Comparison of ENCODE assay signal across 10 cellular contexts in the genomic region with DNA sequence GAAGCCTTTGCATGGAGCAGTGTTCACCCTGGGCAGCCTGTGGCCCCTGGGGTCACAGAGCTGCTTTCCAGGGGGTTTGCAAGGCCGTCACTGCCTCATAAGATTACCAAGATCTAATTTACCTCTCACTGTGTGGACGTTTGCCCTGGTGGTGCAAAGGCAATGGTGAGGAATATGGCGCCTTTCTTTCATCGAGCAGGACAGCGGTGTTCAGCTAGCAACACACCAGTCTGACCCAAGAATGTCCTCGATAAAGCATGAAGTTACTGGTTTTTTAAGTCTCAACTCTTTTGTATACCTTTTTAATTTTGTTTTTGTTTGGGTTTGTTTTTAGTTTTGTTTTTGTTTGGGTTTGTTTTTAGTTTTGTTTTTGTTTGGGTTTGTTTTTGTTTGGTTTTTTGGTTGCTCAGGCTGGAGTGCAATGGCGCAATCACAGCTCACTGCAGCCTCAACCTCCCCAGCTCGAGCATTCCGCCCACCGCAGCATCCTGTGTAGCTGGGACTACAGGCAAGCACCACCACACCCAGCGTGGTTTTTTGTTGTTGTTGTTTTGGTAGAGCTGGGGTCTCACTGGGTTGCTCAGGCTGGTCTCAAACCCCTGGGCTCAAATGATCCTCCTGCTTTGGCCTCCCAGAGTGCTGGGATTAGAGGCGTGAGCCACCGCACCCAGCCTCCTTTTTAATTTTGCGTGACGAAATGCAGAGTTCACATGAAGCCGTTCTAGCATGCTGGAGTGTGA. TPM values are rescaled to one million over a fixed set of nuclear protein-coding genes. Genes with fewer than 3 reads are reported as not detected.
DNase-seq lines count a peak whose midpoint lies in the region; ATAC-seq, FAIRE-seq and TF ChIP-seq lines count a peak whose summit lies in the region.
"Had no signal": no experiment of that assay in that cellular context is flagged by ENCODE, and none has a peak within 500 bp of the region (broad histone marks: within the 10 kb centered on the region; RNA-seq: fewer than 3 reads in every experiment).

No MANE protein-coding gene starts in this region.

- DNase-seq in breast epithelium (ENCODE audit: low spot score in 2 of 2) (no peak), mammary epithelial cell (no peak), activated gamma-delta T cell (lab: John Stamatoyannopoulos, UW) (peak; percentile 65), natural killer cell (peak; percentile 77), upper lobe of left lung (peak in 1 of 2 donors; percentile 52), RCC 7860 (ENCODE audit: low spot score) (no peak)
- DNase-seq: PC-9 had no signal

- no peak overlapping the region for H2AFZ ChIP-seq in mammary epithelial cell (ENCODE audit: low read depth, low read length)
- H2AFZ ChIP-seq: PC-9 had no signal

- in situ Hi-C loops in mammary epithelial cell (cut with MboI; ENCODE audit: low sequenced_read_pairs in 2 of 2), result no loop called here

- no TSS peak for BruUV-seq in mammary epithelial cell (replicated peaks; lab: Mats Ljungman, UMichigan)

- H3K4me3 Mint-ChIP-seq in natural killer cell, result peak overlapping the region; percentile 91

- CTCF ChIA-PET in mammary epithelial cell (lab: Charles Lee; ENCODE audit: low non-redundant PET), result no interaction called here

- ATAC-seq in natural killer cell (peak; percentile 25 to 63 (median 62)), upper lobe of left lung (ENCODE audit: low FRiP score in 2 of 2) (no peak), HG03280 (IDR thresholded peaks at IDR 0.05; ENCODE audit: unreplicated experiment) (no peak), GM18861 (IDR thresholded peaks at IDR 0.05; ENCODE audit: unreplicated experiment) (no peak)

- no peak for TF ChIP-seq EP300 in upper lobe of left lung (IDR thresholded peaks at IDR 0.05)

- H3K9me3 Mint-ChIP-seq in natural killer cell, result no peaks in the 10 kb centered on the region

- H3K27ac ChIP-seq in breast epithelium, result peak overlapping the region; percentile 10 to 37
- H3K27ac ChIP-seq in mammary epithelial cell (ENCODE audit: insufficient read depth, low read depth, low read length), result no peak overlapping the region
- peak overlapping the region; percentile 44 to 87 (median 61) for H3K27ac ChIP-seq in upper lobe of left lung
- H3K27ac ChIP-seq: PC-9 had no signal

- H3K27me3 Mint-ChIP-seq in natural killer cell (ENCODE audit: low read depth in 2 of 2), result no peaks in the 10 kb centered on the region

- dilution Hi-C loops in mammary epithelial cell (cut with HindIII; ENCODE audit: low sequenced_read_pairs), result no loop called here

- WGBS in mammary epithelial cell (ENCODE audit: low coverage, missing lambda C conversion rate), result 95% methylated on average over 15 of the region's 16 CpGs
- 90 to 92% methylated on average over 16 of the region's 16 CpGs for WGBS in upper lobe of left lung, 2 donors

- H3K9me3 ChIP-seq in breast epithelium, result no peaks in the 10 kb centered on the region
- no peaks in the 10 kb centered on the region for H3K9me3 ChIP-seq in mammary epithelial cell (replicated peaks; ENCODE audit: insufficient read depth, low read length)
- no peaks in the 10 kb centered on the region for H3K9me3 ChIP-seq in upper lobe of left lung
- H3K9me3 ChIP-seq: prostate gland had no signal

- H3K27me3 ChIP-seq in breast epithelium, result no peaks in the 10 kb centered on the region
- H3K27me3 ChIP-seq in mammary epithelial cell (ENCODE audit: insufficient read depth, low read length), result no peaks in the 10 kb centered on the region
- no peaks in the 10 kb centered on the region for H3K27me3 ChIP-seq in upper lobe of left lung

- no peak overlapping the region for H3K9ac ChIP-seq in mammary epithelial cell (ENCODE audit: insufficient read depth, low read length)

- no peak overlapping the region for H3K4me3 ChIP-seq in breast epithelium
- H3K4me3 ChIP-seq in mammary epithelial cell (replicated peaks in 1 of 3; ENCODE audit: insufficient read depth in 1 of 3, low read depth in 2 of 3, low read length in 3 of 3), result no peak overlapping the region
- no peak overlapping the region for H3K4me3 ChIP-seq in upper lobe of left lung
- H3K4me3 ChIP-seq: PC-9, prostate gland had no signal

- FAIRE-seq in RCC 7860 (lab: Jason Lieb, UNC), result no peak

- H3K4me2 ChIP-seq in mammary epithelial cell (ENCODE audit: insufficient read depth, low read depth, low read length), result no peak overlapping the region
- H3K4me2 ChIP-seq: PC-9 had no signal

- H3K27ac Mint-ChIP-seq in natural killer cell, result peak overlapping the region; percentile 97 to 99

- peaks cover 96% of the 10 kb centered on the region for H3K79me2 ChIP-seq in mammary epithelial cell (ENCODE audit: insufficient read depth, low read length)

- H3K4me1 ChIP-seq in breast epithelium, result no peaks in the 10 kb centered on the region
- H3K4me1 ChIP-seq in mammary epithelial cell (ENCODE audit: insufficient read depth, low read length), result no peaks in the 10 kb centered on the region
- peaks cover 13 to 36% (median 21%) of the 10 kb centered on the region in 4 donors for H3K4me1 ChIP-seq in upper lobe of left lung

- TF ChIP-seq CTCF in breast epithelium (IDR thresholded peaks at IDR 0.05) (no peak), mammary epithelial cell (conservative IDR thresholded peaks at IDR 0.05 in 1 of 2, IDR thresholded peaks at IDR 0.05 in 1 of 2; ENCODE audit: extremely low read depth in 1 of 2, insufficient read depth in 1 of 2, low read depth in 1 of 2, low read length in 2 of 2) (no peak), natural killer cell (IDR thresholded peaks at IDR 0.05) (no peak), upper lobe of left lung (IDR thresholded peaks at IDR 0.05) (no peak)

- H3K36me3 ChIP-seq in breast epithelium (no peaks in the 10 kb centered on the region), mammary epithelial cell (ENCODE audit: insufficient read depth, low read length) (peaks cover 2% of the 10 kb centered on the region), upper lobe of left lung (peaks cover 0 to 10% (median 4%) of the 10 kb centered on the region in 4 donors)
- H3K36me3 ChIP-seq: prostate gland had no signal

- intact Hi-C loops in breast epithelium (cut with DNase I; ENCODE audit: low total_unique reads) (no loop called here), mammary epithelial cell (cut with micrococcal nuclease) (no loop called here), natural killer cell (cut with micrococcal nuclease) (loop anchor here (1.0 to 2.0 kb wide), 3 partner anchors 9 to 106 kb away; no protein-coding TSS in a partner anchor)

- TF ChIP-seq POLR2A in breast epithelium (IDR thresholded peaks at IDR 0.05), result no peak
- peak in 1 of 4 donors; percentile 9 for TF ChIP-seq POLR2A in upper lobe of left lung (IDR thresholded peaks at IDR 0.05)

- H3K4me1 Mint-ChIP-seq in natural killer cell, result peaks cover 85% of the 10 kb centered on the region in 2 donors

- H4K20me1 ChIP-seq in mammary epithelial cell (ENCODE audit: insufficient read depth, low read length), result no peaks in the 10 kb centered on the region

- H3K36me3 Mint-ChIP-seq in natural killer cell, result peaks cover 1% of the 10 kb centered on the region

RNA-seq across cellular contexts. Expression of gene PPP2R5C, which starts 57.9 kb away (rescaled TPM):
- total RNA-seq in breast epithelium, result 100 to 1,000 TPM in 2 of 3 donors, 10 to 100 TPM in 1; 90.5 to 105 (median 102) TPM
- total RNA-seq in mammary epithelial cell, result 100 to 1,000 TPM in 1 of 2 donors, 10 to 100 TPM in 1; 85.0 to 110 TPM
- 56.4 TPM for polyA plus RNA-seq in mammary epithelial cell
- 105 TPM for polyA minus RNA-seq in mammary epithelial cell
- total RNA-seq in natural killer cell, result 100 to 1,000 TPM; 716 to 779 (median 736) TPM
- total RNA-seq in upper lobe of left lung, result 100 to 1,000 TPM; 105 to 208 (median 133) TPM

Comparison
In these comparisons a context has a peak if more than half of its experiments do, and no peak if none do; other contexts are left out.
1. DNase-seq: peak in activated gamma-delta T cell (single experiment) and natural killer cell (single experiment); none in breast epithelium (0 of 2), mammary epithelial cell (single experiment) and RCC 7860 (single experiment).
2. ATAC-seq: peak in natural killer cell (3 of 3); none in upper lobe of left lung (0 of 2), HG03280 (single experiment) and GM18861 (single experiment).